Comparison of ENCODE assay signal across 8 cellular contexts in genomic region chr12:54725233-54725843, GRCh38.
DNase-seq lines count a peak whose midpoint lies in the region; ATAC-seq and TF ChIP-seq lines count a peak whose summit lies in the region.

No MANE protein-coding gene starts in this region.

- in situ Hi-C loops in astrocyte of the cerebellum (cut with HindIII; ENCODE audit: low sequenced_read_pairs) = no loop called here

- no peak overlapping the region for H3K4me3 ChIP-seq in astrocyte of the cerebellum (ENCODE audit: low read depth, low read length)
- no peak overlapping the region for H3K4me3 ChIP-seq in liver (ENCODE audit: low read depth in 1 of 3, low read length in 3 of 3)
- H3K4me3 ChIP-seq in CD8-positive, alpha-beta memory T cell (ENCODE audit: low read length) = no peak overlapping the region

- DNase-seq in Calu3 (peak; percentile 23), Kasumi-1 (lab: John Stamatoyannopoulos, UW) (peak; percentile 68 to 70), astrocyte of the cerebellum (ENCODE audit: low read depth) (no peak), cortex of kidney (lab: John Stamatoyannopoulos, UW) (no peak)
- DNase-seq in stimulated activated CD4-positive, alpha-beta T cell treated with anti-CD3 and anti-CD28 coated beads, Interleukin-4, amount 100 ng/mL, for 1 hour = no peak
- no peak for DNase-seq in CD8-positive, alpha-beta memory T cell

- 12% methylated on average over 5 of the region's 5 CpGs for WGBS in liver

- H3K4me3 Mint-ChIP-seq in Calu3 (ENCODE audit: low read depth, unreplicated experiment) = no peak overlapping the region
- H3K4me3 Mint-ChIP-seq in CD8-positive, alpha-beta memory T cell = no peak overlapping the region

- H3K4me1 Mint-ChIP-seq in Calu3 (ENCODE audit: low read depth, unreplicated experiment) = no peaks in the 10 kb centered on the region
- peaks cover 14 to 40% (median 35%) of the 10 kb centered on the region in 3 donors for H3K4me1 Mint-ChIP-seq in CD8-positive, alpha-beta memory T cell

- H3K9ac ChIP-seq in liver (ENCODE audit: low read depth in 1 of 2, low read length in 2 of 2) = no peak overlapping the region

- POLR2A ChIA-PET in CD8-positive, alpha-beta memory T cell (lab: Charles Lee) = no interaction called here

- peaks cover 0 to 3% (median 1%) of the 10 kb centered on the region in 4 donors for H3K4me1 ChIP-seq in liver (ENCODE audit: control insufficient read depth in 4 of 4, insufficient read depth in 4 of 4, low read length in 3 of 4)
- H3K4me1 ChIP-seq in CD8-positive, alpha-beta memory T cell (ENCODE audit: insufficient read depth, low read length) = peaks cover 3% of the 10 kb centered on the region

- CTCF ChIA-PET in Calu3 (lab: Charles Lee) = interaction anchor here (0.7 to 1.5 kb wide), 5 partner anchors 24 to 998 kb away, joined by 3 to 4 read pairs (median 4); partner anchors contain the start of gene CALCOCO1
- CTCF ChIA-PET in CD8-positive, alpha-beta memory T cell (lab: Charles Lee) = interaction anchor here (0.6 to 2.5 kb wide), 14 partner anchors 9 to 544 kb away, joined by 3 to 11 read pairs (median 4); no protein-coding TSS in a partner anchor

- no peak overlapping the region for H3K27ac Mint-ChIP-seq in Calu3 (ENCODE audit: unreplicated experiment)
- H3K27ac Mint-ChIP-seq in CD8-positive, alpha-beta memory T cell = peak overlapping the region in 1 of 8 donors; percentile 47

- TF ChIP-seq RAD21 in liver (IDR thresholded peaks at IDR 0.05) = peak; percentile 68 to 72

- TF ChIP-seq CTCF in Calu3 (IDR thresholded peaks at IDR 0.05; ENCODE audit: unreplicated experiment) (peak; percentile 65), astrocyte of the cerebellum (IDR thresholded peaks at IDR 0.05; ENCODE audit: low read depth, low read length, missing control alignments) (peak; percentile 14), liver (IDR thresholded peaks at IDR 0.05; ENCODE audit: low read depth, low read length, missing input control) (peak; percentile 44)

- ATAC-seq in HG03159 (IDR thresholded peaks at IDR 0.05; ENCODE audit: unreplicated experiment) = no peak

- intact Hi-C loops in Calu3 (cut with micrococcal nuclease; ENCODE audit: unreplicated experiment) = no loop called here

- no peaks in the 10 kb centered on the region for H3K36me3 Mint-ChIP-seq in Calu3 (ENCODE audit: insufficient read depth, unreplicated experiment)
- H3K36me3 Mint-ChIP-seq in CD8-positive, alpha-beta memory T cell = no peaks in the 10 kb centered on the region

- H3K36me3 ChIP-seq in liver (ENCODE audit: control insufficient read depth in 4 of 4, insufficient read depth in 3 of 4, low read depth in 1 of 4, low read length in 3 of 4) = no peaks in the 10 kb centered on the region
- no peaks in the 10 kb centered on the region for H3K36me3 ChIP-seq in CD8-positive, alpha-beta memory T cell (ENCODE audit: insufficient read depth, low read length)

- H3K9me3 ChIP-seq in liver (ENCODE audit: control insufficient read depth in 4 of 4, low read length in 3 of 4) = no peaks in the 10 kb centered on the region
- H3K9me3 ChIP-seq in CD8-positive, alpha-beta memory T cell (ENCODE audit: low read length) = no peaks in the 10 kb centered on the region

- no peaks in the 10 kb centered on the region for H3K9me3 Mint-ChIP-seq in Calu3 (ENCODE audit: low read depth, unreplicated experiment)
- no peaks in the 10 kb centered on the region for H3K9me3 Mint-ChIP-seq in CD8-positive, alpha-beta memory T cell

- H3K27me3 Mint-ChIP-seq in Calu3 (ENCODE audit: unreplicated experiment) = peaks cover 61% of the 10 kb centered on the region
- peaks cover 5 to 15% of the 10 kb centered on the region in 2 donors for H3K27me3 Mint-ChIP-seq in CD8-positive, alpha-beta memory T cell

- H3K27ac ChIP-seq in liver (ENCODE audit: low read depth in 1 of 2, low read length in 2 of 2) = no peak overlapping the region
- no peak overlapping the region for H3K27ac ChIP-seq in CD8-positive, alpha-beta memory T cell (ENCODE audit: low read depth, low read length)

- BruUV-seq in Calu3 (replicated peaks; lab: Mats Ljungman, UMichigan) = no TSS peak

- no peaks in the 10 kb centered on the region for H3K27me3 ChIP-seq in liver (ENCODE audit: control insufficient read depth in 4 of 4, insufficient read depth in 4 of 4, low read length in 3 of 4)
- H3K27me3 ChIP-seq in CD8-positive, alpha-beta memory T cell (ENCODE audit: insufficient read depth, low read length, poor library complexity, severe bottlenecking) = no peaks in the 10 kb centered on the region

TF ChIP-seq in liver, 16 proteins besides CTCF, POLR2A, EP300 and RAD21:
- TF ChIP-seq HNF4A (conservative IDR thresholded peaks at IDR 0.05) (peak in 1 of 2 donors; percentile 29), NR2F2 (IDR thresholded peaks at IDR 0.05) (no peak)

Comparison
In these comparisons a context has a peak if more than half of its experiments do, and no peak if none do; other contexts are left out.
1. DNase-seq: peak in Calu3 (single experiment) and Kasumi-1 (2 of 2); none in astrocyte of the cerebellum (single experiment), cortex of kidney (single experiment), stimulated activated CD4-positive, alpha-beta T cell treated with anti-CD3 and anti-CD28 coated beads, Interleukin-4, amount 100 ng/mL, for 1 hour (single experiment) and CD8-positive, alpha-beta memory T cell (0 of 5).
2. CTCF ChIP-seq: peak in every context shown above with its lines; median percentile 65 in Calu3; 44 in liver; 14 in astrocyte of the cerebellum.